ENCODE assay signal across 16 cellular contexts in the genomic region with DNA sequence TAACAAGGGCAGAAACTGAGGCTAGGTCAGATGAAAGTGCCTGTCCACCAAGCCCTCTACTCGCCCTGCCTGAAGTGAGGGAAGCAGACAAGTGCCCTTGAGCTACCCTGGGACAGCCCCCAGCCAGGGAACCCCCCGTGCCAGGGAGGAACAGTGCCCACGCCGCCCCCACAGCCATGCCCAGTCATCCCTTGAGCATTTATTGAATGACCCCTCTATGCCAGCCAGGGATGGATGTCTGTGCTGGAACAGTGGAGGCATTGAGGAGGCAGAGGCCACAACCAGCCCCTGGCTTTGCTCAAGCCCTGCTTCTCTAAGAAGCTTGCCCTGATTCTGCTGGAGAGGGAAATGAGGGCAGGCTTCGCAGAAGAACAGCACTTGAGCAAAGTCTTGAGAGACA. TPM values are rescaled to one million over a fixed set of nuclear protein-coding genes. Genes with fewer than 3 reads are reported as not detected.
DNase-seq lines count a peak whose midpoint lies in the region; ATAC-seq and TF ChIP-seq lines count a peak whose summit lies in the region.
"Had no signal": no experiment of that assay in that cellular context is flagged by ENCODE, and none has a peak within 500 bp of the region (broad histone marks: within the 10 kb centered on the region; RNA-seq: fewer than 3 reads in every experiment).

No MANE protein-coding gene starts in this region.

- H3K27ac ChIP-seq in heart left ventricle = no peak overlapping the region
- no peak overlapping the region for H3K27ac ChIP-seq in upper lobe of right lung
- H3K27ac ChIP-seq: KMS-11 had no signal

- WGBS in heart left ventricle, 4 donors = 76 to 87% (median 85%) methylated on average over 3 to 5 of the region's 5 CpGs

- ATAC-seq in heart left ventricle = no peak
- no peak for ATAC-seq in upper lobe of right lung
- no peak for ATAC-seq in activated CD4-positive, CD25-positive, alpha-beta regulatory T cell treated with anti-CD3 and anti-CD28 coated beads, Interleukin-2, amount 50 U/mL, for 24 hours
- ATAC-seq in HG03521 (IDR thresholded peaks at IDR 0.05; ENCODE audit: unreplicated experiment) = no peak
- ATAC-seq: HCT116, PC-3 had no signal

- H3K4me3 ChIP-seq in heart left ventricle (no peak overlapping the region), upper lobe of right lung (no peak overlapping the region)

- H3K9me3 ChIP-seq in heart left ventricle (no peaks in the 10 kb centered on the region), upper lobe of right lung (no peaks in the 10 kb centered on the region)

- H3K4me1 ChIP-seq in heart left ventricle = peaks cover 0 to 14% (median 9%) of the 10 kb centered on the region in 12 donors
- peaks cover 8% of the 10 kb centered on the region for H3K4me1 ChIP-seq in upper lobe of right lung

- H3K36me3 ChIP-seq in heart left ventricle (no peaks in the 10 kb centered on the region), upper lobe of right lung (no peaks in the 10 kb centered on the region)

- no peak for TF ChIP-seq CTCF in heart left ventricle (IDR thresholded peaks at IDR 0.05)
- TF ChIP-seq CTCF in upper lobe of right lung (IDR thresholded peaks at IDR 0.05) = no peak

- intact Hi-C loops in cardiac septum (cut with DNase I) = loop anchor here (10.0 kb wide), 1 partner anchor 194 kb away; no protein-coding TSS in a partner anchor
- intact Hi-C loops in heart left ventricle (cut with DNase I) = loop anchor here in 9 of 10 donors (5.0 to 10.0 kb wide), 7 partner anchors 83 to 216 kb away; no protein-coding TSS in a partner anchor
- intact Hi-C loops in upper lobe of right lung (cut with DNase I) = loop anchor here (5.0 kb wide), 2 partner anchors 88 to 103 kb away; a partner anchor contains a TSS

- peak; percentile 67 for DNase-seq in cardiac septum (ENCODE audit: low spot score)
- no peak for DNase-seq in heart left ventricle
- peak; percentile 86 for DNase-seq in foreskin melanocyte
- DNase-seq in nucleus accumbens (lab: John Stamatoyannopoulos, UW) = peak in 52 of 56 donors; percentile 14 to 84 (median 55)
- DNase-seq in upper lobe of right lung = peak; percentile 52
- no peak for DNase-seq in HCEC 1CT
- DNase-seq: 8988T, DMS53, NCI-H1105, NCI-H1694 treated with DMSO at 0.1 percent for 48 hours, PC-3 had no signal

- TF ChIP-seq POLR2A in heart left ventricle (IDR thresholded peaks at IDR 0.05) = no peak

- H3K27me3 ChIP-seq in heart left ventricle (peaks cover 0 to 31% (median 7%) of the 10 kb centered on the region in 9 donors), upper lobe of right lung (no peaks in the 10 kb centered on the region)

RNA-seq across cellular contexts. Expression of a gene that starts 3.7 kb away (rescaled TPM):
- not detected for total RNA-seq in cardiac septum
- not detected for total RNA-seq in heart left ventricle
- polyA plus RNA-seq in heart left ventricle = under 1 TPM; 0.04 TPM
- 0.35 TPM for total RNA-seq in upper lobe of right lung
- total RNA-seq: MCF 10A, PC-3 had no signal

RNA-seq across cellular contexts. Expression of a gene that starts 7.4 kb away (rescaled TPM):
- not detected for total RNA-seq in cardiac septum
- under 1 TPM in 5 of 9 donors, not detected in 4; 0.20 to 0.63 (median 0.44) TPM for total RNA-seq in heart left ventricle
- polyA plus RNA-seq in heart left ventricle = under 1 TPM; 0.61 to 0.78 TPM
- total RNA-seq in upper lobe of right lung = 14.3 TPM
- total RNA-seq: MCF 10A, PC-3 had no signal

RNA-seq across cellular contexts. Expression of a gene that starts 18.5 kb away (rescaled TPM):
- not detected for total RNA-seq in cardiac septum
- total RNA-seq in heart left ventricle = not detected
- not detected for polyA plus RNA-seq in heart left ventricle
- total RNA-seq in upper lobe of right lung = not detected
- total RNA-seq: MCF 10A, PC-3 had no signal

RNA-seq across cellular contexts. Expression of a gene that starts 56.3 kb away (rescaled TPM):
- 2.6 TPM for total RNA-seq in cardiac septum
- total RNA-seq in heart left ventricle = 10 to 100 TPM in 1 of 9 donors, 1 to 10 TPM in 8; 1.9 to 17.8 (median 5.2) TPM
- polyA plus RNA-seq in heart left ventricle = 1 to 10 TPM in 1 of 2 donors, under 1 TPM in 1; 0.91 to 5.8 TPM
- total RNA-seq in upper lobe of right lung = 10.8 TPM

Comparison
In these comparisons a context has a peak if more than half of its experiments do, and no peak if none do; other contexts are left out.
1. DNase-seq: peak in cardiac septum (single experiment), foreskin melanocyte (single experiment), nucleus accumbens (52 of 56) and upper lobe of right lung (single experiment); none in heart left ventricle (0 of 5) and HCEC 1CT (single experiment).